9 cellular contexts compared by ENCODE assay signal in the genomic region with DNA sequence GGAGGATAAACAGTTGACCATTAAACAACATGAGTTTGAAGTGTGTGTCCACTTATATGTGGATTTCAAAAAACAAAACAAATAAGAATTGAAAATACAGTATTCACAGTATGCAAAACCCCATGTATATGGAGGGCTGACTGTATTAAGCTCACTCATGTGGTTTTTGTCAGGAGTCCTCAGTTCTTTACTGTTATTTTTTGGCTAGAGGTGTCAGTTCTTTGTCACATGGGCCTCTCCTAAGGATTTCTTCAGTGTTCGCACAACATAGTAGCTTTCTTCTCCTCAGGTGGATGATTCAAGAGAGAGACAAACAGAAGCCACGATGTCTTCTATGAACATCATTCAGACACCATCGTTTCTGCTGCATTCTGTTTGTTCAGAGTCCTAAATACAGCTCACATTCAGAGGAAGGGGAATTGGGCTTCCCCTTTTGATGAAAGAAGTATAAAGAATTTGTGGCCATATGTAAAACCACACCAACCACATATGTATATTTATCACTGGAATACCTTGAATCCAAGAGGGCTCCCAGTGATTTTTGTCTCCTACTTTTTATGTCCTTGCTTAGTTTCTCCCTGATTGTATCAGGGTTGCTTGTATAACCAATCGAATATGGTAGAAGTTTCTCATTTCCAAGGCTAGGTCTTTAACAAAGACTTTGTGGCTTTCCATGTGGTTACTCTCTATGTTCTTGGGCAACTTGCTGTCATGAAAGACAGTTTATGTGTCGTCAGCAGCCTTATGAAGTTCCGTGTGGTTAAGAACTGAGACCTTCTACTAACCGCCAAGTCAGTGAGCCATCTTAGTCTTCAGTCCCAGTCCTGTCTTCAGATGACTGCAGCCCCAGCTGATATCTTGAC. TPM values are rescaled to one million over a fixed set of nuclear protein-coding genes. Genes with fewer than 3 reads are reported as not detected.
DNase-seq lines count a peak whose midpoint lies in the region; ATAC-seq, FAIRE-seq and TF ChIP-seq lines count a peak whose summit lies in the region.
"Had no signal": no experiment of that assay in that cellular context is flagged by ENCODE, and none has a peak within 500 bp of the region (broad histone marks: within the 10 kb centered on the region; RNA-seq: fewer than 3 reads in every experiment).

No MANE protein-coding gene starts in this region.

- DNase-seq in SIG-M5 (lab: John Stamatoyannopoulos, UW) (peak; percentile 94), astrocyte (ENCODE audit: low read depth) (peak; percentile 43), DMS153 (lab: John Stamatoyannopoulos, UW) (no peak), H54 (ENCODE audit: insufficient read length, low spot score) (no peak), ureter (ENCODE audit: low spot score) (no peak)

- peaks cover 83% of the 10 kb centered on the region for H3K79me2 ChIP-seq in astrocyte (ENCODE audit: insufficient read depth, low read length)

- ATAC-seq in GM18867 (IDR thresholded peaks at IDR 0.05; ENCODE audit: unreplicated experiment) (peak; percentile 97), HG02938 (IDR thresholded peaks at IDR 0.05; ENCODE audit: unreplicated experiment) (peak; percentile 98)
- peak; percentile 99 for ATAC-seq in stimulated activated memory B cell treated with anti-CD40 and anti-IgM and Interleukin-4, amounts not matched to agents 10 μg/mL and 1 μg/mL and 100 μg/mL, for 72 hours

- H3K27me3 Mint-ChIP-seq in astrocyte (ENCODE audit: low read depth, unreplicated experiment): no peaks in the 10 kb centered on the region
- H3K27me3 Mint-ChIP-seq in stimulated activated memory B cell treated with anti-CD40 and anti-IgM and Interleukin-4, amounts not matched to agents 10 μg/mL and 1 μg/mL and 100 μg/mL, for 72 hours: no peaks in the 10 kb centered on the region

- FAIRE-seq in astrocyte (lab: Jason Lieb, UNC) (no peak), H54 (lab: Jason Lieb, UNC) (no peak)

- peaks cover 22% of the 10 kb centered on the region for H3K4me1 Mint-ChIP-seq in astrocyte (ENCODE audit: low read depth, unreplicated experiment)
- H3K4me1 Mint-ChIP-seq in stimulated activated memory B cell treated with anti-CD40 and anti-IgM and Interleukin-4, amounts not matched to agents 10 μg/mL and 1 μg/mL and 100 μg/mL, for 72 hours: peaks cover 52% of the 10 kb centered on the region

- H3K27ac Mint-ChIP-seq in astrocyte (ENCODE audit: unreplicated experiment): peak overlapping the region; percentile 41
- H3K27ac Mint-ChIP-seq in stimulated activated memory B cell treated with anti-CD40 and anti-IgM and Interleukin-4, amounts not matched to agents 10 μg/mL and 1 μg/mL and 100 μg/mL, for 72 hours: peak overlapping the region; percentile 91

- H2AFZ ChIP-seq in astrocyte (ENCODE audit: low read depth, low read length): no peak overlapping the region

- H3K36me3 ChIP-seq in astrocyte (ENCODE audit: insufficient read depth, low read length): no peaks in the 10 kb centered on the region

- H3K4me3 ChIP-seq in astrocyte (ENCODE audit: insufficient read depth, low read depth, low read length): no peak overlapping the region
- H3K4me3 ChIP-seq: lung had no signal

- H3K9ac ChIP-seq in astrocyte (ENCODE audit: low read length): no peak overlapping the region

- H3K9me3 Mint-ChIP-seq in astrocyte (ENCODE audit: unreplicated experiment): no peaks in the 10 kb centered on the region
- no peaks in the 10 kb centered on the region for H3K9me3 Mint-ChIP-seq in stimulated activated memory B cell treated with anti-CD40 and anti-IgM and Interleukin-4, amounts not matched to agents 10 μg/mL and 1 μg/mL and 100 μg/mL, for 72 hours

- peaks cover 43% of the 10 kb centered on the region for H4K20me1 ChIP-seq in astrocyte (ENCODE audit: insufficient read depth, low read length)

- H3K27me3 ChIP-seq in astrocyte (ENCODE audit: insufficient read depth, low read length): no peaks in the 10 kb centered on the region

- no peak overlapping the region for H3K4me2 ChIP-seq in astrocyte (ENCODE audit: low read length)

- no peaks in the 10 kb centered on the region for H3K9me3 ChIP-seq in astrocyte (ENCODE audit: insufficient read depth, low read depth, low read length)

- TF ChIP-seq CTCF in astrocyte (IDR thresholded peaks at IDR 0.05; ENCODE audit: insufficient read depth, low read depth, low read length): no peak

- no peak overlapping the region for H3K27ac ChIP-seq in astrocyte (ENCODE audit: low read depth, low read length)

- H3K36me3 Mint-ChIP-seq in astrocyte (ENCODE audit: low read depth, unreplicated experiment): no peaks in the 10 kb centered on the region
- peaks cover 5% of the 10 kb centered on the region for H3K36me3 Mint-ChIP-seq in stimulated activated memory B cell treated with anti-CD40 and anti-IgM and Interleukin-4, amounts not matched to agents 10 μg/mL and 1 μg/mL and 100 μg/mL, for 72 hours

- no peak overlapping the region for H3K4me3 Mint-ChIP-seq in astrocyte (ENCODE audit: unreplicated experiment)
- peak overlapping the region; percentile 56 for H3K4me3 Mint-ChIP-seq in stimulated activated memory B cell treated with anti-CD40 and anti-IgM and Interleukin-4, amounts not matched to agents 10 μg/mL and 1 μg/mL and 100 μg/mL, for 72 hours

- TF ChIP-seq POLR2A in H54 (IDR thresholded peaks at IDR 0.05; ENCODE audit: low read depth, low read length): no peak

- H3K4me1 ChIP-seq in astrocyte (ENCODE audit: insufficient read depth, low read length): no peaks in the 10 kb centered on the region

RNA-seq across cellular contexts. Expression of gene MNAT1, which starts 18.9 kb away (rescaled TPM):
- total RNA-seq in astrocyte (36.0 and 46.9 TPM in 2 replicates), ureter (55.1 TPM)

RNA-seq across cellular contexts. Expression of gene SIX4, which starts 29.3 kb away (rescaled TPM):
- total RNA-seq in astrocyte: 11.2 and 14.0 TPM in 2 replicates
- total RNA-seq in ureter: 7.3 TPM

Comparison
In these comparisons a context has a peak if more than half of its experiments do, and no peak if none do; other contexts are left out.
1. DNase-seq: peak in SIG-M5 (single experiment) and astrocyte (single experiment); none in DMS153 (single experiment), H54 (single experiment) and ureter (single experiment).
2. Peak in every context shown above with its lines, with median percentiles within 50 percentile points of each other: ATAC-seq.